9 cellular contexts compared by ENCODE assay signal in the genomic region with DNA sequence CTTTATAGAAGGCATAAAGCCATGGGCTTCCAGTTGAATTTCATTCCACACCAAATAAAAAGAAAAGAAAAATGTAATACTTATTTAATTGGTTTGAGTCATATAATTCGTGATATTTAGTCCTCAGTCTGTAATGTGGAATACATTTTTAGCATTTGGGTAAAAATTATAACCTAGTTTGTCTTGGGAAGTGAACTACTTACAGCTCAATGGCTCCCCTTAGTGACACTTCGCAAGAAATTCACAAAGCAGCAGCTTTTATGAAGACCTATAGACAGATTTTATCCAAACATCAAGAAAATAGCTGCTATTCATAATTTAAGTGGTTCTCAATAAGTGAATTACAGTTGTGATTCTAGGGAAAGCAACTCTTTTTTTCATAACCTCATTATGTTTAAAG.
A peak's percentile ranks its signal among the peaks of the same experiment; 100 is the strongest.
DNase-seq lines count a peak whose midpoint lies in the region; ATAC-seq and TF ChIP-seq lines count a peak whose summit lies in the region.
"Had no signal": no experiment of that assay in that cellular context is flagged by ENCODE, and none has a peak within 500 bp of the region (broad histone marks: within the 10 kb centered on the region; RNA-seq: fewer than 3 reads in every experiment).

No MANE protein-coding gene starts in this region.

- no peak overlapping the region for H2BK5ac ChIP-seq in neuronal stem cell (ENCODE audit: low read length)

- no peak overlapping the region for H4K8ac ChIP-seq in neuronal stem cell (ENCODE audit: low read depth, low read length)

- no peak overlapping the region for H3K4ac ChIP-seq in neuronal stem cell (ENCODE audit: low read length)

- H3K4me1 ChIP-seq in SK-N-SH (ENCODE audit: control insufficient read depth in 1 of 2, insufficient read depth in 2 of 2, low read depth in 1 of 2, low read length in 1 of 2) (no peaks in the 10 kb centered on the region), body of pancreas (no peaks in the 10 kb centered on the region), neuronal stem cell (ENCODE audit: control insufficient read depth in 2 of 2, insufficient read depth in 1 of 2, low read depth in 1 of 2, low read length in 2 of 2) (no peaks in the 10 kb centered on the region)
- H3K4me1 ChIP-seq: HAP-1 had no signal

- no peaks in the 10 kb centered on the region for H3F3A ChIP-seq in SK-N-SH (replicated peaks; ENCODE audit: insufficient read depth)

- no peak for ATAC-seq in HG03196 (IDR thresholded peaks at IDR 0.05; ENCODE audit: unreplicated experiment)
- ATAC-seq in body of pancreas: no peak

- peak; percentile 67 for TF ChIP-seq CTCF in BJ (IDR thresholded peaks at IDR 0.05; ENCODE audit: insufficient read depth, low read depth, low read length)
- TF ChIP-seq CTCF in SK-N-SH (IDR thresholded peaks at IDR 0.05): peak; percentile 65
- peak in 2 of 7 experiments; percentile 16 for TF ChIP-seq CTCF in body of pancreas (IDR thresholded peaks at IDR 0.05)

- H3K79me2 ChIP-seq in SK-N-SH (ENCODE audit: insufficient read depth): no peaks in the 10 kb centered on the region

- H2AFZ ChIP-seq in SK-N-SH (ENCODE audit: low read depth): no peak overlapping the region
- no peak overlapping the region for H2AFZ ChIP-seq in neuronal stem cell (ENCODE audit: low read length)

- no peak overlapping the region for H3K27ac ChIP-seq in SK-N-SH (ENCODE audit: low read depth in 2 of 2, low read length in 1 of 2)
- no peak overlapping the region for H3K27ac ChIP-seq in body of pancreas
- H3K27ac ChIP-seq in neuronal stem cell (replicated peaks; ENCODE audit: low read length): no peak overlapping the region

- H3K4me3 ChIP-seq in BJ (ENCODE audit: low read depth, low read length): no peak overlapping the region
- no peak overlapping the region for H3K4me3 ChIP-seq in SK-N-SH (ENCODE audit: low read depth in 2 of 2, low read length in 1 of 2)
- no peak overlapping the region for H3K4me3 ChIP-seq in body of pancreas
- no peak overlapping the region for H3K4me3 ChIP-seq in neuronal stem cell (ENCODE audit: low read length in 2 of 2)
- H3K4me3 ChIP-seq: HAP-1 had no signal

- H2BK12ac ChIP-seq in neuronal stem cell (ENCODE audit: low read length): no peak overlapping the region

- H4K20me1 ChIP-seq in SK-N-SH (ENCODE audit: insufficient read depth): no peaks in the 10 kb centered on the region

- DNase-seq in BJ (ENCODE audit: low read depth) (no peak), HEK293T (ENCODE audit: extremely low spot score) (peak; percentile 37), SK-N-SH (no peak), iPS-NIHi7 (ENCODE audit: extremely low spot score) (peak; percentile 18), body of pancreas (no peak), neuronal stem cell (ENCODE audit: low spot score) (no peak)
- no peak for DNase-seq in stimulated activated naive CD4-positive, alpha-beta T cell treated with Interleukin-2 at 50 U/mL for 16 hours (lab: John Stamatoyannopoulos, UW)

- no peak overlapping the region for H2BK15ac ChIP-seq in neuronal stem cell (ENCODE audit: low read length)

- H2AK5ac ChIP-seq in neuronal stem cell (ENCODE audit: low read depth, low read length): no peak overlapping the region

- H3K79me1 ChIP-seq in neuronal stem cell (ENCODE audit: low read depth, low read length): no peaks in the 10 kb centered on the region

- H3K9me3 ChIP-seq in SK-N-SH (no peaks in the 10 kb centered on the region), body of pancreas (no peaks in the 10 kb centered on the region), neuronal stem cell (replicated peaks in 1 of 2; ENCODE audit: control insufficient read depth in 2 of 2, insufficient read depth in 1 of 2, low read depth in 1 of 2, low read length in 2 of 2) (no peaks in the 10 kb centered on the region)
- H3K9me3 ChIP-seq: HAP-1 had no signal

- TF ChIP-seq POLR2A in body of pancreas (IDR thresholded peaks at IDR 0.05): no peak

- intact Hi-C loops in body of pancreas (cut with DNase I): no loop called here

- POLR2A ChIA-PET in BJ (lab: Charles Lee) (no interaction called here), HEK293T (lab: Yijun Ruan, JAX) (no interaction called here), SK-N-SH (lab: Yijun Ruan, JAX) (no interaction called here)

- H2BK120ac ChIP-seq in neuronal stem cell (ENCODE audit: low read depth, low read length): no peak overlapping the region

- H3K4me2 ChIP-seq in SK-N-SH (no peak overlapping the region), neuronal stem cell (ENCODE audit: insufficient read depth, low read length, poor library complexity, severe bottlenecking) (no peak overlapping the region)

- peak; percentile 61 for TF ChIP-seq RAD21 in SK-N-SH (IDR thresholded peaks at IDR 0.05; ENCODE audit: low read length)

- no peaks in the 10 kb centered on the region for H3K9me2 ChIP-seq in SK-N-SH

- CTCF ChIA-PET in BJ (lab: Yijun Ruan, JAX) (interaction anchor here (0.6 to 2.3 kb wide), 10 partner anchors 11 to 830 kb away, joined by 3 to 9 read pairs (median 4); partner anchors contain the start of gene RNF146), HEK293T (lab: Yijun Ruan, JAX) (interaction anchor here (1.1 to 1.3 kb wide), 2 partner anchors 9 to 76 kb away, joined by 4 read pairs; partner anchors contain the start of gene RNF146), SK-N-SH (lab: Yijun Ruan, JAX) (interaction anchor here (0.5 to 1.8 kb wide), 8 partner anchors 10 to 505 kb away, joined by 3 to 5 read pairs (median 3); no protein-coding TSS in a partner anchor)

- no peaks in the 10 kb centered on the region for H3K36me3 ChIP-seq in BJ (ENCODE audit: control insufficient read depth, insufficient read depth, low read length)
- no peaks in the 10 kb centered on the region for H3K36me3 ChIP-seq in SK-N-SH (replicated peaks in 1 of 2; ENCODE audit: control insufficient read depth in 1 of 2, insufficient read depth in 2 of 2, low read length in 1 of 2)
- H3K36me3 ChIP-seq in body of pancreas (replicated peaks in 1 of 2; ENCODE audit: insufficient read depth in 1 of 2, low read depth in 2 of 2): no peaks in the 10 kb centered on the region
- no peaks in the 10 kb centered on the region for H3K36me3 ChIP-seq in neuronal stem cell (replicated peaks in 1 of 2; ENCODE audit: control insufficient read depth in 2 of 2, insufficient read depth in 2 of 2, low read length in 2 of 2)
- H3K36me3 ChIP-seq: HAP-1 had no signal

- H3K9ac ChIP-seq in SK-N-SH (no peak overlapping the region), neuronal stem cell (ENCODE audit: low read depth, low read length, poor library complexity) (no peak overlapping the region)

- TF ChIP-seq EP300 in SK-N-SH (IDR thresholded peaks at IDR 0.05; ENCODE audit: borderline replicate concordance in 1 of 2, low read depth in 1 of 2, low read length in 1 of 2): no peak

- no peak overlapping the region for H3K23ac ChIP-seq in neuronal stem cell (ENCODE audit: low read depth, low read length, poor library complexity)

- H3K14ac ChIP-seq in neuronal stem cell (ENCODE audit: low read length): no peak overlapping the region

- no peak overlapping the region for H4K91ac ChIP-seq in neuronal stem cell (ENCODE audit: low read depth, low read length, poor library complexity)

- no peaks in the 10 kb centered on the region for H3K27me3 ChIP-seq in BJ (ENCODE audit: control insufficient read depth, insufficient read depth, low read length)
- no peaks in the 10 kb centered on the region; the same call in 1 of the 2 replicates for H3K27me3 ChIP-seq in SK-N-SH (ENCODE audit: insufficient read depth)
- H3K27me3 ChIP-seq in body of pancreas: no peaks in the 10 kb centered on the region
- H3K27me3 ChIP-seq in neuronal stem cell (ENCODE audit: control insufficient read depth in 3 of 3, insufficient read depth in 3 of 3, low read depth in 1 of 3, low read length in 3 of 3): no peaks in the 10 kb centered on the region

- WGBS in SK-N-SH (ENCODE audit: low lambda C conversion rate): 6% methylated on average over 2 of the region's 2 CpGs
- WGBS in body of pancreas, 2 donors: 20 to 26% methylated on average over 2 of the region's 2 CpGs
- WGBS in neuronal stem cell (ENCODE audit: extremely low coverage in 2 of 2, insufficient read length in 2 of 2, insufficient replicate concordance in 1 of 2), 2 donors: no CpG with 5 or more reads among the region's 2 CpGs

- no peak overlapping the region for H3K18ac ChIP-seq in neuronal stem cell (ENCODE audit: low read length)

TF ChIP-seq in HEK293T, 16 proteins besides CTCF, POLR2A, EP300 and RAD21 (continues in another document):
- TF ChIP-seq ARNT (IDR thresholded peaks at IDR 0.05) (no peak), L3MBTL2 (conservative IDR thresholded peaks at IDR 0.05) (no peak), SP1 (IDR thresholded peaks at IDR 0.05) (no peak), TARDBP (IDR thresholded peaks at IDR 0.05) (no peak), SUZ12 (IDR thresholded peaks at IDR 0.05) (no peak), FOXM1 (IDR thresholded peaks at IDR 0.05; ENCODE audit: borderline replicate concordance) (no peak), NFRKB (IDR thresholded peaks at IDR 0.05) (no peak), FOXK2 (IDR thresholded peaks at IDR 0.05) (no peak), FOXA1 (IDR thresholded peaks at IDR 0.05) (no peak), BHLHE40 (IDR thresholded peaks at IDR 0.05; ENCODE audit: borderline replicate concordance) (no peak), ELF4 (IDR thresholded peaks at IDR 0.05) (no peak), HDGF (IDR thresholded peaks at IDR 0.05; ENCODE audit: borderline replicate concordance) (no peak), CTBP1 (IDR thresholded peaks at IDR 0.05; ENCODE audit: borderline replicate concordance) (no peak)

TF ChIP-seq in SK-N-SH, 30 proteins besides CTCF, POLR2A, EP300 and RAD21:
- TF ChIP-seq SMC3 (IDR thresholded peaks at IDR 0.05; ENCODE audit: low read depth, low read length) (peak; percentile 29), NRF1 (IDR thresholded peaks at IDR 0.05; ENCODE audit: low read depth, low read length) (no peak), NFIC (IDR thresholded peaks at IDR 0.05; ENCODE audit: borderline replicate concordance) (no peak)
TF ChIP-seq in SK-N-SH: peak in this region for 1.

Comparison
In these comparisons a context has a peak if more than half of its experiments do, and no peak if none do; other contexts are left out.
1. DNase-seq: peak in HEK293T (single experiment) and iPS-NIHi7 (single experiment); none in BJ (single experiment), SK-N-SH (single experiment), body of pancreas (0 of 4), stimulated activated naive CD4-positive, alpha-beta T cell treated with Interleukin-2 at 50 U/mL for 16 hours (single experiment) and neuronal stem cell (single experiment).